Comparison of ENCODE assay signal across 9 cellular contexts in genomic region chr1:7299994-7300393, GRCh38.
DNase-seq lines count a peak whose midpoint lies in the region; ATAC-seq and TF ChIP-seq lines count a peak whose summit lies in the region.
"Had no signal": no experiment of that assay in that cellular context is flagged by ENCODE, and none has a peak within 500 bp of the region (broad histone marks: within the 10 kb centered on the region; RNA-seq: fewer than 3 reads in every experiment).

No MANE protein-coding gene starts in this region.

- intact Hi-C loops in esophagus muscularis mucosa (cut with DNase I) (no loop called here), psoas muscle (cut with DNase I) (no loop called here)

- TF ChIP-seq EP300 in esophagus muscularis mucosa (IDR thresholded peaks at IDR 0.05), result no peak

- no peak overlapping the region for H3K4me3 ChIP-seq in esophagus muscularis mucosa
- H3K4me3 ChIP-seq in psoas muscle, result no peak overlapping the region

- H3K36me3 ChIP-seq in esophagus muscularis mucosa (no peaks in the 10 kb centered on the region), psoas muscle (ENCODE audit: insufficient read depth in 1 of 2, low read depth in 1 of 2) (no peaks in the 10 kb centered on the region)

- H3K4me1 ChIP-seq in esophagus muscularis mucosa (peaks cover 11 to 34% (median 28%) of the 10 kb centered on the region in 4 donors), psoas muscle (peaks cover 18% of the 10 kb centered on the region)

- 56% methylated on average over 2 of the region's 2 CpGs for WGBS in esophagus muscularis mucosa
- 42 to 46% (median 45%) methylated on average over 2 of the region's 2 CpGs for WGBS in psoas muscle, 3 donors

- H3K27me3 ChIP-seq in esophagus muscularis mucosa (no peaks in the 10 kb centered on the region), psoas muscle (ENCODE audit: insufficient read depth in 3 of 3, low read length in 2 of 3) (peaks cover 0 to 10% (median 0%) of the 10 kb centered on the region in 3 donors)

- H3K9me3 ChIP-seq in esophagus muscularis mucosa (peaks cover 0 to 17% (median 7%) of the 10 kb centered on the region in 4 donors), psoas muscle (no peaks in the 10 kb centered on the region)

- peak overlapping the region; percentile 48 to 75 (median 70) for H3K27ac ChIP-seq in esophagus muscularis mucosa (replicated peaks in 1 of 4)
- H3K27ac ChIP-seq in psoas muscle, result peak overlapping the region; percentile 55

- TF ChIP-seq POLR2A in esophagus muscularis mucosa (IDR thresholded peaks at IDR 0.05; ENCODE audit: low read depth), result no peak

- DNase-seq in Daoy (ENCODE audit: low read depth) (peak; percentile 87), RPMI7951 (ENCODE audit: low read depth) (peak; percentile 86), esophagus muscularis mucosa (ENCODE audit: extremely low spot score) (no peak), psoas muscle (no peak), GM10266 (ENCODE audit: extremely low spot score) (no peak), activated T-cell treated with anti-CD3 and anti-CD28 coated beads for 4 hours (no peak)
- DNase-seq: retina had no signal

- peak in 1 of 4 donors; percentile 42 for ATAC-seq in psoas muscle
- ATAC-seq in GM21390 (IDR thresholded peaks at IDR 0.05; ENCODE audit: unreplicated experiment), result no peak
- ATAC-seq in HG02884 (IDR thresholded peaks at IDR 0.05; ENCODE audit: unreplicated experiment), result no peak

- TF ChIP-seq CTCF in esophagus muscularis mucosa (IDR thresholded peaks at IDR 0.05) (no peak), psoas muscle (IDR thresholded peaks at IDR 0.05) (no peak), GM10266 (IDR thresholded peaks at IDR 0.05; ENCODE audit: control insufficient read depth, insufficient read depth, low read depth, missing control alignments) (no peak)

Comparison
In these comparisons a context has a peak if more than half of its experiments do, and no peak if none do; other contexts are left out.
1. DNase-seq: peak in Daoy (single experiment) and RPMI7951 (single experiment); none in esophagus muscularis mucosa (single experiment), psoas muscle (0 of 2), GM10266 (single experiment) and activated T-cell treated with anti-CD3 and anti-CD28 coated beads for 4 hours (single experiment).